13 cellular contexts compared by ENCODE assay signal in genomic region chrX:16867947-16868346, GRCh38. TPM values are rescaled to one million over a fixed set of nuclear protein-coding genes. Genes with fewer than 3 reads are reported as not detected.
DNase-seq lines count a peak whose midpoint lies in the region; ATAC-seq and TF ChIP-seq lines count a peak whose summit lies in the region.
"Had no signal": no experiment of that assay in that cellular context is flagged by ENCODE, and none has a peak within 500 bp of the region (broad histone marks: within the 10 kb centered on the region; RNA-seq: fewer than 3 reads in every experiment).

No MANE protein-coding gene starts in this region.

- H3K79me2 ChIP-seq in KMS-11 (ENCODE audit: insufficient read depth, low read depth), result peaks cover 67% of the 10 kb centered on the region

- H3K27me3 ChIP-seq in Caco-2 (replicated peaks; ENCODE audit: control insufficient read depth, insufficient read depth, low read length), result no peaks in the 10 kb centered on the region
- H3K27me3 ChIP-seq in KMS-11 (ENCODE audit: insufficient read depth, low read depth), result no peaks in the 10 kb centered on the region
- no peaks in the 10 kb centered on the region for H3K27me3 ChIP-seq in uterus

- H3K9me3 Mint-ChIP-seq in Caco-2 (ENCODE audit: unreplicated experiment), result no peaks in the 10 kb centered on the region
- no peaks in the 10 kb centered on the region for H3K9me3 Mint-ChIP-seq in nephron progenitor cell

- H3K36me3 ChIP-seq in Caco-2 (ENCODE audit: control insufficient read depth, insufficient read depth, low read length) (no peaks in the 10 kb centered on the region), KMS-11 (ENCODE audit: insufficient read depth) (no peaks in the 10 kb centered on the region), uterus (no peaks in the 10 kb centered on the region)
- H3K36me3 ChIP-seq: left lung had no signal

- H3K36me3 Mint-ChIP-seq in Caco-2 (ENCODE audit: insufficient read depth, unreplicated experiment) (peaks cover 34% of the 10 kb centered on the region), nephron progenitor cell (ENCODE audit: low read depth) (peaks cover 46% of the 10 kb centered on the region)

- H3K27me3 Mint-ChIP-seq in Caco-2 (ENCODE audit: insufficient read depth, unreplicated experiment) (no peaks in the 10 kb centered on the region), nephron progenitor cell (ENCODE audit: low read depth, poor library complexity) (no peaks in the 10 kb centered on the region)

- no TSS peak for BruUV-seq in Caco-2 (replicated peaks; lab: Mats Ljungman, UMichigan)

- TF ChIP-seq CTCF in Caco-2 (IDR thresholded peaks at IDR 0.05; ENCODE audit: insufficient read depth in 1 of 2, low read depth in 1 of 2, low read length in 1 of 2, severe bottlenecking in 1 of 2, unreplicated experiment in 1 of 2) (no peak), KMS-11 (conservative IDR thresholded peaks at IDR 0.05; ENCODE audit: low read depth, low read length) (no peak), astrocyte of the cerebellum (IDR thresholded peaks at IDR 0.05; ENCODE audit: low read depth, low read length, missing control alignments) (no peak), nephron progenitor cell (IDR thresholded peaks at IDR 0.05) (no peak), uterus (IDR thresholded peaks at IDR 0.05) (no peak)

- ATAC-seq in GM21723 (IDR thresholded peaks at IDR 0.05; ENCODE audit: unreplicated experiment), result no peak
- ATAC-seq: left lung had no signal

- in situ Hi-C loops in astrocyte of the cerebellum (cut with HindIII; ENCODE audit: low sequenced_read_pairs), result no loop called here

- peak overlapping the region; percentile 64; the same call in 1 of the 2 replicates for H3K9ac ChIP-seq in KMS-11

- no peak overlapping the region for H2AFZ ChIP-seq in KMS-11 (ENCODE audit: low read depth)

- H3K9me3 ChIP-seq in Caco-2 (no peaks in the 10 kb centered on the region), uterus (no peaks in the 10 kb centered on the region)
- H3K9me3 ChIP-seq: left lung, stomach had no signal

- H3K4me3 Mint-ChIP-seq in Caco-2 (ENCODE audit: unreplicated experiment), result peak overlapping the region; percentile 99
- peak overlapping the region; percentile 98 for H3K4me3 Mint-ChIP-seq in nephron progenitor cell

- no peak for DNase-seq in Caco-2
- no peak for DNase-seq in astrocyte of the cerebellum (ENCODE audit: low read depth)
- no peak for DNase-seq in nephron progenitor cell
- DNase-seq in HUDEP-2 (lab: John Stamatoyannopoulos, UW; ENCODE audit: unreplicated experiment in 76 of 76), result no peak
- DNase-seq in iPS-NIHi7 (ENCODE audit: extremely low spot score), result no peak
- DNase-seq in uterus, result no peak
- DNase-seq: amygdala, left lung, NCI-H2227 treated with DMSO at 0.1 percent for 48 hours, stomach, T-helper 9 cell had no signal

- H3K4me1 Mint-ChIP-seq in Caco-2 (ENCODE audit: low read depth, unreplicated experiment), result no peaks in the 10 kb centered on the region
- H3K4me1 Mint-ChIP-seq in nephron progenitor cell, result peaks cover 56% of the 10 kb centered on the region

- intact Hi-C loops in Caco-2 (cut with micrococcal nuclease; ENCODE audit: unreplicated experiment) (no loop called here), uterus (cut with DNase I; ENCODE audit: low total_unique reads) (no loop called here)

- TF ChIP-seq POLR2A in uterus (IDR thresholded peaks at IDR 0.05), result no peak

- H3K4me3 ChIP-seq in Caco-2 (ENCODE audit: low read depth, low read length), result no peak overlapping the region
- no peak overlapping the region for H3K4me3 ChIP-seq in KMS-11 (IDR thresholded peaks at IDR 0.05; ENCODE audit: insufficient read depth, low read depth, low read length)
- H3K4me3 ChIP-seq in astrocyte of the cerebellum (ENCODE audit: low read depth, low read length), result peak overlapping the region; percentile 74
- peak overlapping the region in 1 of 2 donors; percentile 87 for H3K4me3 ChIP-seq in uterus

- H3K27ac ChIP-seq in KMS-11 (no peak overlapping the region), uterus (no peak overlapping the region)
- H3K27ac ChIP-seq: left lung had no signal

- CTCF ChIA-PET in Caco-2 (lab: Charles Lee), result no interaction called here

- H4K20me1 ChIP-seq in KMS-11 (ENCODE audit: insufficient read depth), result peaks cover 11% of the 10 kb centered on the region

- POLR2A ChIA-PET in Caco-2 (lab: Charles Lee), result no interaction called here

- H3K4me2 ChIP-seq in KMS-11, result peak overlapping the region; percentile 52

- H3K4me1 ChIP-seq in Caco-2 (peaks cover 6% of the 10 kb centered on the region; the same call in 1 of the 2 replicates), KMS-11 (ENCODE audit: low read depth, poor library complexity, severe bottlenecking) (peaks cover 29% of the 10 kb centered on the region), uterus (peaks cover 4 to 7% of the 10 kb centered on the region in 2 donors)

- H3K27ac Mint-ChIP-seq in Caco-2 (ENCODE audit: unreplicated experiment) (no peak overlapping the region), nephron progenitor cell (no peak overlapping the region)

RNA-seq across cellular contexts. Expression of gene RBBP7, which starts 2.2 kb away (rescaled TPM):
- total RNA-seq in Caco-2 (2022) (129 and 131 TPM in 2 replicates), uterus (100 to 1,000 TPM in 3 of 4 donors, 10 to 100 TPM in 1; 60.0 to 154 (median 125) TPM)
